ENCODE assay signal across 19 cellular contexts in the genomic region with DNA sequence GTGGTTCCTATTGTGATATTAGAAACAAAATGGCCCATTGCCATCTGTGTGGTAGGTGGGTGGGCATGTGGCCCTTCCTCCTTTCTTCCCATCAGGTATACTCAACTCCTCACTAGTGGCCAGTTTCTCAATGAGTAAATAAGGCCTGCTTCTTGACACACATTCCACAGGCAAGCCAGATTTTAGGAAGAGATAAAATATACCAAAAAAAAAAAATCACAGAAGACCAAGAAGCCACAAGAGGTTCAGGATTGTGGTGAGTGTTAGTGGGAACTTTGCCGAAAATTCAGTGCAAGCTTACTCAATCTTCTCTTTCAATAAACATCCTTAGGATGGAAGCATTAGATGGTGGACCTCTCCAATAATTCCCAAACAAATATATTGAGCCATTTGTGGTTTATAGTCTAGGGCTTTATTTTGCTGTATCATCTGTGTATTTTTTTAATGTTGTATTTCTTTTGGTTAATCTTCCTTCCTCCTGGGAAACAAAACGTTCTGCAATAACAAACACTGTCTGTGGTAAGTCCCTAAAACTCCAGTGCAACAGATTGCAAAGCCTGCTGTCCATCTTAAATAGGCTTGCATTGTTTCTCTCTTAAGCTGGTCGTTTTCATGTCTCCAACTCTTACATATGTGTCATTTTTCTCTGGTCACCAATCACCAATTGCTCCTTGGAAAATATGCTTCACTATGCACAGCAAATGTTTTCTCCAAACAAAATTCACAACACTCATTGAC.
A peak's percentile ranks its signal among the peaks of the same experiment; 100 is the strongest.
DNase-seq lines count a peak whose midpoint lies in the region; ATAC-seq and TF ChIP-seq lines count a peak whose summit lies in the region.
"Had no signal": no experiment of that assay in that cellular context is flagged by ENCODE, and none has a peak within 500 bp of the region (broad histone marks: within the 10 kb centered on the region; RNA-seq: fewer than 3 reads in every experiment).

No MANE protein-coding gene starts in this region.

- no peak overlapping the region for H3K27ac ChIP-seq in right atrium auricular region
- H3K27ac ChIP-seq in KMS-11: peak overlapping the region; percentile 87
- no peak overlapping the region for H3K27ac ChIP-seq in upper lobe of right lung
- H3K27ac ChIP-seq in testis: no peak overlapping the region
- H3K27ac ChIP-seq: colonic mucosa, gastrocnemius medialis, neutrophil had no signal

- peak; percentile 48 for ATAC-seq in left ventricle myocardium superior
- peak; percentile 70 for ATAC-seq in upper lobe of right lung
- ATAC-seq: gastrocnemius medialis had no signal

- DNase-seq in left ventricle myocardium superior (no peak), right atrium auricular region (ENCODE audit: low spot score) (no peak), fibroblast of mammary gland (ENCODE audit: low read depth) (peak; percentile 61), upper lobe of right lung (no peak), testis (no peak), NCI-H2029 (lab: John Stamatoyannopoulos, UW) (no peak), GM20000 (ENCODE audit: low spot score) (no peak)
- DNase-seq: activated CD4-positive, alpha-beta T cell treated with anti-CD3 and anti-CD28 coated beads for 4 hours; activated CD8-positive, alpha-beta memory T cell treated with anti-CD3 and anti-CD28 coated beads, Interleukin-2, amount 50 U/mL, for 48 hours; activated naive CD4-positive, alpha-beta T cell; colonic mucosa; gastrocnemius medialis; kidney glomerular epithelial cell; NCI-H187 treated with DMSO at 0.1 percent for 48 hours; NK-92 treated with Interleukin-12 subunit alpha and Interleukin-12 subunit beta, amount 100 ng/mL, for 24 hours; RPMI8226; stomach had no signal

- H3K4me1 ChIP-seq in right atrium auricular region: no peaks in the 10 kb centered on the region
- peaks cover 42% of the 10 kb centered on the region for H3K4me1 ChIP-seq in KMS-11 (ENCODE audit: low read depth, poor library complexity, severe bottlenecking)
- H3K4me1 ChIP-seq in upper lobe of right lung: peaks cover 16% of the 10 kb centered on the region
- H3K4me1 ChIP-seq in testis: no peaks in the 10 kb centered on the region
- H3K4me1 ChIP-seq: colonic mucosa, gastrocnemius medialis, stomach had no signal

- H3K9me3 ChIP-seq in right atrium auricular region (no peaks in the 10 kb centered on the region), upper lobe of right lung (no peaks in the 10 kb centered on the region), testis (no peaks in the 10 kb centered on the region)
- H3K9me3 ChIP-seq: colonic mucosa, gastrocnemius medialis, neutrophil, stomach had no signal

- H2AFZ ChIP-seq in KMS-11 (ENCODE audit: low read depth): peak overlapping the region; percentile 46

- H3K4me3 ChIP-seq in right atrium auricular region: no peak overlapping the region
- H3K4me3 ChIP-seq in KMS-11 (IDR thresholded peaks at IDR 0.05; ENCODE audit: insufficient read depth, low read depth, low read length): no peak overlapping the region
- H3K4me3 ChIP-seq in fibroblast of mammary gland (ENCODE audit: control insufficient read depth, low read depth, low read length): no peak overlapping the region
- H3K4me3 ChIP-seq in upper lobe of right lung: no peak overlapping the region
- no peak overlapping the region for H3K4me3 ChIP-seq in testis
- H3K4me3 ChIP-seq: colonic mucosa, gastrocnemius medialis, stomach had no signal

- H3K9ac ChIP-seq in KMS-11: peak overlapping the region; percentile 51

- no peaks in the 10 kb centered on the region for H3K27me3 ChIP-seq in right atrium auricular region
- no peaks in the 10 kb centered on the region for H3K27me3 ChIP-seq in KMS-11 (ENCODE audit: insufficient read depth, low read depth)
- H3K27me3 ChIP-seq in upper lobe of right lung: no peaks in the 10 kb centered on the region
- no peaks in the 10 kb centered on the region for H3K27me3 ChIP-seq in testis
- H3K27me3 ChIP-seq: colonic mucosa, gastrocnemius medialis, neutrophil, stomach had no signal

- H3K36me3 ChIP-seq in right atrium auricular region (no peaks in the 10 kb centered on the region), KMS-11 (ENCODE audit: insufficient read depth) (no peaks in the 10 kb centered on the region), upper lobe of right lung (no peaks in the 10 kb centered on the region), testis (ENCODE audit: low read depth, missing control alignments) (no peaks in the 10 kb centered on the region)
- H3K36me3 ChIP-seq: colonic mucosa, gastrocnemius medialis, neutrophil, stomach had no signal

- WGBS in testis, 2 donors: 48 to 50% methylated on average over 3 of the region's 3 CpGs

- peak overlapping the region; percentile 81 for H3K4me2 ChIP-seq in KMS-11

- no peaks in the 10 kb centered on the region for H4K20me1 ChIP-seq in KMS-11 (ENCODE audit: insufficient read depth)

- intact Hi-C loops in left ventricle myocardium superior (cut with micrococcal nuclease): no loop called here
- intact Hi-C loops in upper lobe of right lung (cut with DNase I): no loop called here
- intact Hi-C loops in testis (cut with DNase I; ENCODE audit: low total_unique reads): no loop called here

- TF ChIP-seq CTCF in right atrium auricular region (IDR thresholded peaks at IDR 0.05) (no peak), KMS-11 (conservative IDR thresholded peaks at IDR 0.05; ENCODE audit: low read depth, low read length) (no peak), fibroblast of mammary gland (conservative IDR thresholded peaks at IDR 0.05; ENCODE audit: control insufficient read depth, insufficient read depth, low read depth, low read length) (no peak), upper lobe of right lung (IDR thresholded peaks at IDR 0.05) (no peak), testis (IDR thresholded peaks at IDR 0.05) (no peak), GM20000 (IDR thresholded peaks at IDR 0.05; ENCODE audit: extremely low read depth, missing control alignments) (no peak)

- no peak for TF ChIP-seq POLR2A in testis (IDR thresholded peaks at IDR 0.05)

- H3K79me2 ChIP-seq in KMS-11 (ENCODE audit: insufficient read depth, low read depth): no peaks in the 10 kb centered on the region
